In the genomic region with DNA sequence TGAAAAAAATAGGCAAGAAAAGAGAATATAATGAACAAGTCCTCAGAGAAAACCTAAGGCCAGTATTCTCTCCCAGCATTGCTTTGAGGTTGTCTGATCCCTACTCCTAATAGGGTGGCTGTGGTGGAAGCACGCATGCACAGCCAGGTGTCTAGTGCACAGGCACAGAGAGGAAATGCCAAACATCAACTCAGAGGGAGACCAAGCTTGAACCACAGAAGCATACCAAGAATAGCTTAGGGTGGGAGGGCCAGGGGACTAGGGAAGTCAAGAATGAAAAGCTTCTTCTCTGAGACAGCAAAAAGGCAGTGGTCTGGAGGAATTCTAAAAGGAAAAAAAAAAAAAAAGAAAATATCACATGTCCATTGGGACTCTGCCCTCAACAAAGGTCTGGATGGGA, we compare ENCODE assay signal across 21 cellular contexts.
DNase-seq lines count a peak whose midpoint lies in the region; FAIRE-seq and TF ChIP-seq lines count a peak whose summit lies in the region.
"Had no signal": no experiment of that assay in that cellular context is flagged by ENCODE, and none has a peak within 500 bp of the region (broad histone marks: within the 10 kb centered on the region; RNA-seq: fewer than 3 reads in every experiment).

No MANE protein-coding gene starts in this region.

- H3K9ac ChIP-seq in BLaER1 treated with 17β-estradiol and CSF1 and Interleukin-3, amounts not matched to agents 10 nM and 100 nM = no peak overlapping the region
- H3K9ac ChIP-seq in MM.1S (ENCODE audit: low read length) = no peak overlapping the region

- H3K27ac ChIP-seq in BLaER1 treated with 17β-estradiol and CSF1 and Interleukin-3, amounts not matched to agents 10 nM and 100 nM = peak overlapping the region in 2 of 11 experiments; percentile 15 to 19; a peak in 2 of 22 replicates
- no peak overlapping the region for H3K27ac ChIP-seq in MM.1S (ENCODE audit: low read length)

- H3K4me3 ChIP-seq in BLaER1 treated with 17β-estradiol and CSF1 and Interleukin-3, amounts not matched to agents 10 nM and 100 nM = no peak overlapping the region
- no peak overlapping the region for H3K4me3 ChIP-seq in MM.1S (ENCODE audit: low read length)
- H3K4me3 ChIP-seq: GM23338, HAP-1 had no signal

- peaks cover 41 to 70% (median 49%) of the 10 kb centered on the region in 11 experiments for H3K9me3 ChIP-seq in BLaER1 treated with 17β-estradiol and CSF1 and Interleukin-3, amounts not matched to agents 10 nM and 100 nM (replicated peaks in 1 of 11)
- no peaks in the 10 kb centered on the region for H3K9me3 ChIP-seq in MM.1S (replicated peaks; ENCODE audit: insufficient read depth, low read length)
- H3K9me3 ChIP-seq: HAP-1 had no signal

- no peak for TF ChIP-seq CTCF in MM.1S (IDR thresholded peaks at IDR 0.05; ENCODE audit: low read length)

- peak overlapping the region in 6 of 11 experiments; percentile 7 to 41 (median 24); a peak in 8 of 22 replicates for H3K4me2 ChIP-seq in BLaER1 treated with 17β-estradiol and CSF1 and Interleukin-3, amounts not matched to agents 10 nM and 100 nM
- H3K4me2 ChIP-seq in MM.1S (ENCODE audit: low read depth, low read length) = no peak overlapping the region
- H3K4me2 ChIP-seq: GM23338 had no signal

- peaks cover 0 to 51% (median 26%) of the 10 kb centered on the region in 10 experiments; a peak in 17 of 20 replicates for H3K4me1 ChIP-seq in BLaER1 treated with 17β-estradiol and CSF1 and Interleukin-3, amounts not matched to agents 10 nM and 100 nM
- no peaks in the 10 kb centered on the region for H3K4me1 ChIP-seq in MM.1S (ENCODE audit: low read length)
- H3K4me1 ChIP-seq: HAP-1 had no signal

- FAIRE-seq in urothelium cell line (lab: Jason Lieb, UNC) = no peak
- FAIRE-seq: GM12891, GM18507, H54 had no signal

- no peak overlapping the region for H2AFZ ChIP-seq in MM.1S (ENCODE audit: low read length)
- H2AFZ ChIP-seq: GM23338 had no signal

- H3F3A ChIP-seq in MM.1S (ENCODE audit: insufficient read depth, low read length) = no peaks in the 10 kb centered on the region

- DNase-seq in M059J (ENCODE audit: low read depth) (peak; percentile 55), islet precursor cell (peak; percentile 92), urothelium cell line (ENCODE audit: low spot score) (peak; percentile 10), MM.1S (no peak), activated gamma-delta T cell treated with Interleukin-2 at 50 U/mL for 16 hours (no peak), NCI-H1694 treated with DMSO at 0.1 percent for 48 hours (lab: John Stamatoyannopoulos, UW) (no peak)
- DNase-seq: 8988T; C1 segment of cervical spinal cord; Calu3; CD4-positive, alpha-beta memory T cell; COR-L47; DMS53; DMS79 treated with DMSO at 0.1 percent for 48 hours; GF-D8; HFFc6 had no signal

- no peaks in the 10 kb centered on the region for H3K9me2 ChIP-seq in MM.1S (replicated peaks; ENCODE audit: insufficient read depth, low read length)

- H3K79me2 ChIP-seq in MM.1S (ENCODE audit: low read length) = no peaks in the 10 kb centered on the region

- no peaks in the 10 kb centered on the region for H4K20me1 ChIP-seq in BLaER1 treated with 17β-estradiol and CSF1 and Interleukin-3, amounts not matched to agents 10 nM and 100 nM
- no peaks in the 10 kb centered on the region for H4K20me1 ChIP-seq in MM.1S (ENCODE audit: insufficient read depth, low read length)

- H3K27me3 ChIP-seq in BLaER1 treated with 17β-estradiol and CSF1 and Interleukin-3, amounts not matched to agents 10 nM and 100 nM = no peaks in the 10 kb centered on the region
- no peaks in the 10 kb centered on the region for H3K27me3 ChIP-seq in MM.1S (replicated peaks; ENCODE audit: insufficient read depth, low read length)

- H3K36me3 ChIP-seq in BLaER1 treated with 17β-estradiol and CSF1 and Interleukin-3, amounts not matched to agents 10 nM and 100 nM = peaks cover 0 to 3% (median 0%) of the 10 kb centered on the region in 11 experiments; a peak in 1 of 22 replicates
- H3K36me3 ChIP-seq in MM.1S (replicated peaks; ENCODE audit: insufficient read depth, low read length) = no peaks in the 10 kb centered on the region
- H3K36me3 ChIP-seq: HAP-1 had no signal

Comparison
In these comparisons a context has a peak if more than half of its experiments do, and no peak if none do; other contexts are left out.
1. DNase-seq: peak in M059J (single experiment), islet precursor cell (single experiment) and urothelium cell line (single experiment); none in MM.1S (single experiment), activated gamma-delta T cell treated with Interleukin-2 at 50 U/mL for 16 hours (single experiment) and NCI-H1694 treated with DMSO at 0.1 percent for 48 hours (single experiment).